In the genomic region with DNA sequence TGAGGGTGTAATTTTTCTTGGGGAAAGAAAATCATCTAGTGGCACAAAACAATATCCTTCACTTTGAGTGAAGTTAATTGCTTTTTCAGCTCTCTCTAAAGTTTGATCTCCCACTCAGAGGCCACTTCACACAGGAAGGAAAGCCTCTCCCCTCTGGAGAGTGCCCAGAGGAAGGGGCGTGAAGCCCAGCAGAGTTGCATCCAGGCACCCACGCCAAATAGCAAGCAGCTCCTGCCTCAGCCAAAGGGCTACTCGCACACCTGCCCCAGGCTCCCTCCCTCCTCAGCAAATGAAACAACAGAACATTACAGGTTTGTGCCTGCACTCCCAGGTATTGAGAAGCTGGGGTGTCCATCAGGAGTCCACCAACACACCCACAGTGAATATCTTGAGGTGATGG, we compare ENCODE assay signal across 21 cellular contexts.
DNase-seq lines count a peak whose midpoint lies in the region; ATAC-seq and TF ChIP-seq lines count a peak whose summit lies in the region.
"Had no signal": no experiment of that assay in that cellular context is flagged by ENCODE, and none has a peak within 500 bp of the region (broad histone marks: within the 10 kb centered on the region; RNA-seq: fewer than 3 reads in every experiment).

No MANE protein-coding gene starts in this region.

- in situ Hi-C loops in brain microvascular endothelial cell (cut with HindIII; ENCODE audit: low pct_ligation_motif_present, low sequenced_read_pairs): no loop called here

- TF ChIP-seq CTCF in left lung (IDR thresholded peaks at IDR 0.05) (no peak), brain microvascular endothelial cell (IDR thresholded peaks at IDR 0.05; ENCODE audit: low read depth, low read length, missing control alignments) (no peak)

- intact Hi-C loops in left lung (cut with DNase I): no loop called here

- H3K27ac ChIP-seq in left lung (no peak overlapping the region), brain microvascular endothelial cell (no peak overlapping the region)
- H3K27ac ChIP-seq: 22Rv1, Peyer's patch had no signal

- no peaks in the 10 kb centered on the region for H3K36me3 ChIP-seq in left lung
- H3K36me3 ChIP-seq in brain microvascular endothelial cell (replicated peaks): no peaks in the 10 kb centered on the region
- H3K36me3 ChIP-seq in MG63: no peaks in the 10 kb centered on the region
- H3K36me3 ChIP-seq: Peyer's patch had no signal

- DNase-seq in DMS53 (lab: John Stamatoyannopoulos, UW) (peak; percentile 48), DMS53 treated with DMSO at 0.1 percent for 48 hours (lab: John Stamatoyannopoulos, UW; ENCODE audit: unreplicated experiment) (no peak), COLO668 (lab: John Stamatoyannopoulos, UW; ENCODE audit: unreplicated experiment) (peak; percentile 2), NCI-H345 (lab: John Stamatoyannopoulos, UW) (peak; percentile 22), left lung (peak in 1 of 2 donors; percentile 43), brain microvascular endothelial cell (no peak), nucleus accumbens (lab: John Stamatoyannopoulos, UW) (no peak), MG63 (no peak)
- DNase-seq: ACHN; C1 segment of cervical spinal cord; Calu3; CD8-positive, alpha-beta T cell; DMS153; NCI-H1694; NCI-H2081 treated with DMSO at 0.1 percent for 48 hours; NCI-H446; NCI-H69; Peyer's patch had no signal

- H3K9me3 ChIP-seq in left lung: no peaks in the 10 kb centered on the region
- H3K9me3 ChIP-seq in MG63: no peaks in the 10 kb centered on the region
- H3K9me3 ChIP-seq: Peyer's patch had no signal

- H3K4me3 ChIP-seq in left lung (no peak overlapping the region), brain microvascular endothelial cell (ENCODE audit: low read depth, low read length) (no peak overlapping the region), MG63 (no peak overlapping the region)
- H3K4me3 ChIP-seq: Peyer's patch had no signal

- peaks cover 0 to 9% of the 10 kb centered on the region in 2 donors for H3K27me3 ChIP-seq in left lung
- no peaks in the 10 kb centered on the region for H3K27me3 ChIP-seq in brain microvascular endothelial cell (replicated peaks)
- 0 out of 2 replicates have a peak, but pooled peaks cover 3% of the 10 kb centered on the region for H3K27me3 ChIP-seq in MG63
- H3K27me3 ChIP-seq: Peyer's patch had no signal

- peak; percentile 87 for ATAC-seq in left lung
- ATAC-seq: CD8-positive, alpha-beta T cell; HCT116; SK-N-SH treated with all-trans-retinoic acid at 6 μM for 48 hours had no signal

- peaks cover 0 to 4% of the 10 kb centered on the region in 2 donors for H3K4me1 ChIP-seq in left lung
- H3K4me1 ChIP-seq: Peyer's patch had no signal

Comparison
In these comparisons a context has a peak if more than half of its experiments do, and no peak if none do; other contexts are left out.
1. DNase-seq: peak in DMS53 (single experiment), COLO668 (single experiment) and NCI-H345 (single experiment); none in DMS53 treated with DMSO at 0.1 percent for 48 hours (single experiment), brain microvascular endothelial cell (single experiment), nucleus accumbens (0 of 56) and MG63 (single experiment).